ENCODE assay signal across 17 cellular contexts in genomic region chr7:157278167-157278790, GRCh38. TPM values are rescaled to one million over a fixed set of nuclear protein-coding genes. Genes with fewer than 3 reads are reported as not detected.
A peak's percentile ranks its signal among the peaks of the same experiment; 100 is the strongest.
DNase-seq lines count a peak whose midpoint lies in the region; ATAC-seq, FAIRE-seq and TF ChIP-seq lines count a peak whose summit lies in the region.
"Had no signal": no experiment of that assay in that cellular context is flagged by ENCODE, and none has a peak within 500 bp of the region (broad histone marks: within the 10 kb centered on the region; RNA-seq: fewer than 3 reads in every experiment).

No MANE protein-coding gene starts in this region.

- H3K9ac ChIP-seq in BLaER1 treated with 17β-estradiol and CSF1 and Interleukin-3, amounts not matched to agents 10 nM and 100 nM, result peak overlapping the region; percentile 89 to 100 (median 92); a peak in 17 of 22 replicates
- no peak overlapping the region; a peak in 1 of 4 replicates for H3K9ac ChIP-seq in K562 (ENCODE audit: insufficient read depth in 1 of 2, low read depth in 2 of 2, low read length in 2 of 2)

- H3K36me3 ChIP-seq in BLaER1 treated with 17β-estradiol and CSF1 and Interleukin-3, amounts not matched to agents 10 nM and 100 nM, result no peaks in the 10 kb centered on the region
- no peaks in the 10 kb centered on the region for H3K36me3 ChIP-seq in K562 (ENCODE audit: control insufficient read depth, insufficient read depth, low read length)
- H3K36me3 ChIP-seq: esophagus muscularis mucosa, SJCRH30 had no signal

- no peaks in the 10 kb centered on the region for H3K36me3 Mint-ChIP-seq in naive thymus-derived CD8-positive, alpha-beta T cell

- intact Hi-C loops in K562 (cut with micrococcal nuclease), result no loop called here

- no peak for TF ChIP-seq RAD21 in K562 (CRISPR knock-in tag; conservative IDR thresholded peaks at IDR 0.05 in 1 of 2, IDR thresholded peaks at IDR 0.05 in 1 of 2)

- TF ChIP-seq EP300 in K562 (IDR thresholded peaks at IDR 0.05; ENCODE audit: low read length), result no peak

- H2AFZ ChIP-seq in K562 (ENCODE audit: low read depth, low read length), result no peak overlapping the region
- H2AFZ ChIP-seq: PC-9 had no signal

- ATAC-seq in K562 (no peak), HG02970 (IDR thresholded peaks at IDR 0.05; ENCODE audit: low FRiP score, unreplicated experiment) (no peak)
- ATAC-seq in naive thymus-derived CD8-positive, alpha-beta T cell, result no peak

- TF ChIP-seq CTCF in GM10248 (IDR thresholded peaks at IDR 0.05; ENCODE audit: control extremely low read depth, extremely low read depth, low read depth, missing control alignments) (no peak), K562 (IDR thresholded peaks at IDR 0.05 in 2 of 3, conservative IDR thresholded peaks at IDR 0.05 in 1 of 3; ENCODE audit: insufficient read depth in 2 of 3, low read depth in 1 of 3, low read length in 3 of 3) (no peak), foreskin fibroblast (IDR thresholded peaks at IDR 0.05; ENCODE audit: low read depth, low read length) (no peak)

- no peaks in the 10 kb centered on the region for H3K27me3 ChIP-seq in BLaER1 treated with 17β-estradiol and CSF1 and Interleukin-3, amounts not matched to agents 10 nM and 100 nM
- peaks cover 12 to 45% of the 10 kb centered on the region in 2 experiments for H3K27me3 ChIP-seq in K562 (ENCODE audit: control insufficient read depth in 2 of 2, insufficient read depth in 2 of 2, low read length in 2 of 2)
- H3K27me3 ChIP-seq: SJCRH30 had no signal

- peak overlapping the region; percentile 90 to 100 (median 98) for H3K4me2 ChIP-seq in BLaER1 treated with 17β-estradiol and CSF1 and Interleukin-3, amounts not matched to agents 10 nM and 100 nM
- H3K4me2 ChIP-seq in K562 (ENCODE audit: insufficient read depth, low read length), result no peak overlapping the region

- H3K27ac Mint-ChIP-seq in naive thymus-derived CD8-positive, alpha-beta T cell, result peak overlapping the region in 3 of 10 donors; percentile 20 to 58 (median 55)

- H3K79me2 ChIP-seq in K562 (ENCODE audit: control insufficient read depth, insufficient read depth, low read length), result no peaks in the 10 kb centered on the region

- peak overlapping the region; percentile 92 to 99 (median 96); a peak in 21 of 22 replicates for H3K27ac ChIP-seq in BLaER1 treated with 17β-estradiol and CSF1 and Interleukin-3, amounts not matched to agents 10 nM and 100 nM
- no peak overlapping the region for H3K27ac ChIP-seq in K562 (ENCODE audit: extremely low read depth, low read depth, low read length)
- H3K27ac ChIP-seq: GM23248, PC-9, SJCRH30 had no signal

- H3K27me3 Mint-ChIP-seq in naive thymus-derived CD8-positive, alpha-beta T cell, result peaks cover 0 to 33% (median 1%) of the 10 kb centered on the region in 5 donors

- peak; percentile 22 for DNase-seq in GM10248 (ENCODE audit: extremely low spot score)
- DNase-seq in K562 (ENCODE audit: extremely low read depth in 1 of 4, low spot score in 3 of 4), result peak in 1 of 4 experiments; percentile 14
- no peak for DNase-seq in naive thymus-derived CD8-positive, alpha-beta T cell
- DNase-seq in hepatic stellate cell (ENCODE audit: low spot score), result no peak
- DNase-seq in NCI-H1048 (lab: John Stamatoyannopoulos, UW), result no peak
- DNase-seq in foreskin fibroblast, result no peak
- DNase-seq: caudate nucleus; effector CD4-positive, alpha-beta T cell; GM23248; NCI-H1436 treated with DMSO at 0.1 percent for 48 hours; NCI-H82; SJCRH30; stimulated activated naive CD4-positive, alpha-beta T cell had no signal

- CTCF ChIA-PET in GM10248 (lab: Yijun Ruan, JAX), result interaction anchor here (0.8 to 1.0 kb wide), 3 partner anchors 8 to 328 kb away, joined by 3 read pairs; no protein-coding TSS in a partner anchor
- CTCF ChIA-PET in K562 (lab: Yijun Ruan, JAX; ENCODE audit: low intra/inter-chr PET ratio), result no interaction called here

- peak overlapping the region in 2 of 10 experiments; percentile 68; a peak in 5 of 20 replicates for H3K4me3 ChIP-seq in BLaER1 treated with 17β-estradiol and CSF1 and Interleukin-3, amounts not matched to agents 10 nM and 100 nM
- H3K4me3 ChIP-seq in K562 (no peak overlapping the region), foreskin fibroblast (ENCODE audit: low read depth in 1 of 2, low read length in 2 of 2) (no peak overlapping the region)
- H3K4me3 ChIP-seq: SJCRH30 had no signal

- no peaks in the 10 kb centered on the region for H3K9me1 ChIP-seq in K562 (ENCODE audit: control insufficient read depth, insufficient read depth, low read length)

- H4K20me1 ChIP-seq in BLaER1 treated with 17β-estradiol and CSF1 and Interleukin-3, amounts not matched to agents 10 nM and 100 nM, result no peaks in the 10 kb centered on the region
- H4K20me1 ChIP-seq in K562 (replicated peaks; ENCODE audit: control insufficient read depth, insufficient read depth, low read length), result peaks cover 3% of the 10 kb centered on the region; the same call in 1 of the 2 replicates

- POLR2A ChIA-PET in GM10248 (lab: Yijun Ruan, JAX), result no interaction called here
- POLR2A ChIA-PET in K562 (lab: Yijun Ruan, JAX), result interaction anchor here (0.6 to 0.9 kb wide), 3 partner anchors 9 to 1465 kb away, joined by 3 read pairs; no protein-coding TSS in a partner anchor
- POLR2A ChIA-PET in naive thymus-derived CD8-positive, alpha-beta T cell (lab: Charles Lee), result interaction anchor here (0.6 to 1.3 kb wide), 2 partner anchors 11 to 65 kb away, joined by 3 read pairs; no protein-coding TSS in a partner anchor

- H3K9me3 Mint-ChIP-seq in naive thymus-derived CD8-positive, alpha-beta T cell, result peaks cover 0 to 2% (median 0%) of the 10 kb centered on the region in 9 donors

- BruUV-seq in K562 (replicated peaks; lab: Mats Ljungman, UMichigan), result no TSS peak

- WGBS in K562 (ENCODE audit: insufficient coverage, low coverage, missing lambda C conversion rate), result 31% methylated on average over 11 of the region's 11 CpGs

- FAIRE-seq in K562 (lab: Jason Lieb, UNC), result no peak

- H3K4me1 ChIP-seq in BLaER1 treated with 17β-estradiol and CSF1 and Interleukin-3, amounts not matched to agents 10 nM and 100 nM, result peaks cover 58 to 92% (median 84%) of the 10 kb centered on the region in 10 experiments
- H3K4me1 ChIP-seq in K562 (replicated peaks in 1 of 2; ENCODE audit: control insufficient read depth in 2 of 2, insufficient read depth in 2 of 2, low read length in 2 of 2), result peaks cover 2 to 53% of the 10 kb centered on the region in 2 experiments; a peak in 4 of 5 replicates
- H3K4me1 ChIP-seq: SJCRH30 had no signal

- TF ChIP-seq POLR2A in K562 (conservative IDR thresholded peaks at IDR 0.05), result no peak

- H3K4me3 Mint-ChIP-seq in naive thymus-derived CD8-positive, alpha-beta T cell, result peak overlapping the region in 6 of 10 donors; percentile 26 to 70 (median 36)

- in situ Hi-C loops in K562 (cut with MboI), result loop anchor here (10.0 kb wide), 1 partner anchor 1473 kb away; no protein-coding TSS in a partner anchor

- no peaks in the 10 kb centered on the region for H3K9me3 ChIP-seq in BLaER1 treated with 17β-estradiol and CSF1 and Interleukin-3, amounts not matched to agents 10 nM and 100 nM (replicated peaks in 1 of 11)
- no peaks in the 10 kb centered on the region for H3K9me3 ChIP-seq in K562 (replicated peaks; ENCODE audit: control insufficient read depth, insufficient read depth, low read depth, low read length)
- H3K9me3 ChIP-seq: esophagus muscularis mucosa, SJCRH30 had no signal

- H3K4me1 Mint-ChIP-seq in naive thymus-derived CD8-positive, alpha-beta T cell, result peaks cover 4 to 32% (median 25%) of the 10 kb centered on the region in 4 donors

TF ChIP-seq in K562, 482 proteins besides CTCF, POLR2A, EP300 and RAD21:
- peak; percentile 6; the same call in 1 of the 2 replicates for TF ChIP-seq ZBTB7A (IDR thresholded peaks at IDR 0.05; ENCODE audit: borderline replicate concordance, control insufficient read depth, low read depth, low read length)
- no peak for TF ChIP-seq SP1 (CRISPR knock-in tag; IDR thresholded peaks at IDR 0.05)

RNA-seq across cellular contexts. Expression of gene DNAJB6, which starts 58.5 kb away (rescaled TPM):
- total RNA-seq in K562 (2011; cell fraction: chromatin; rRNA removed; ENCODE audit: low replicate concordance), result 136 and 330 TPM in 2 replicates
- 82.5 and 83.7 TPM in 2 replicates for total RNA-seq in K562 (2011; cell fraction: nucleolus; rRNA removed)
- total RNA-seq in K562 (2011; cell fraction: nucleoplasm; rRNA removed), result 139 and 175 TPM in 2 replicates
- total RNA-seq in K562 (2014; rRNA removed) (116 and 147 TPM in 2 replicates), K562 (2014; rRNA removed; fragmentation: Illumina TruSeq; extraction: Trizol) (135 and 158 TPM in 2 replicates), K562 (2015; rRNA removed; fragmentation: Illumina TruSeq; extraction: Trizol) (132 and 149 TPM in 2 replicates), K562 (2021) (128 and 131 TPM in 2 replicates)
- polyA plus RNA-seq in K562 (2011; rRNA removed) (63.1 and 84.5 TPM in 2 replicates), K562 (2014; fragmentation: Illumina TruSeq; extraction: Trizol) (158 and 225 TPM in 2 replicates), K562 (2014; fragmentation: Nextera tagmentation; extraction: Ambion mirVana) (100 to 1,000 TPM in 1 of 2 experiments, 10 to 100 TPM in 1; 96.6 to 100 TPM), K562 (2014; rRNA removed) (135 and 158 TPM in 2 replicates)
- polyA plus RNA-seq in K562 (2011; cell fraction: cytosol; rRNA removed), result 30.0 and 41.8 TPM in 2 replicates
- 45.6 and 48.0 TPM in 2 replicates for polyA plus RNA-seq in K562 (2011; cell fraction: nucleus; rRNA removed)
- polyA plus RNA-seq in K562 (2012), result 109 and 130 TPM in 2 replicates
- 60.6 and 70.5 TPM in 2 replicates for polyA minus RNA-seq in K562 (2011; rRNA and poly(A)+ RNA removed)
- polyA minus RNA-seq in K562 (2011; cell fraction: cytosol; rRNA and poly(A)+ RNA removed), result 59.2 and 63.5 TPM in 2 replicates
- polyA minus RNA-seq in K562 (2011; cell fraction: nucleus; rRNA and poly(A)+ RNA removed), result 39.3 and 44.5 TPM in 2 replicates
- 100 to 1,000 TPM; 112 to 118 TPM for total RNA-seq in naive thymus-derived CD8-positive, alpha-beta T cell
- polyA plus RNA-seq in naive thymus-derived CD8-positive, alpha-beta T cell, result 100 to 1,000 TPM; 113 to 159 (median 115) TPM

Comparison
In these comparisons a context has a peak if more than half of its experiments do, and no peak if none do; other contexts are left out.
1. H3K9ac ChIP-seq: peak in BLaER1 treated with 17β-estradiol and CSF1 and Interleukin-3, amounts not matched to agents 10 nM and 100 nM (11 of 11); none in K562 (0 of 2).